Comparison of ENCODE assay signal across 16 cellular contexts in genomic region chr11:47589504-47590025, GRCh38. TPM values are rescaled to one million over a fixed set of nuclear protein-coding genes. Genes with fewer than 3 reads are reported as not detected.
DNase-seq lines count a peak whose midpoint lies in the region; ATAC-seq, FAIRE-seq and TF ChIP-seq lines count a peak whose summit lies in the region.
"Had no signal": no experiment of that assay in that cellular context is flagged by ENCODE, and none has a peak within 500 bp of the region (broad histone marks: within the 10 kb centered on the region; RNA-seq: fewer than 3 reads in every experiment).

No MANE protein-coding gene starts in this region.

- no peak overlapping the region for H2AFZ ChIP-seq in PC-9

- H3K79me2 ChIP-seq in PC-9 (ENCODE audit: low read depth), result no peaks in the 10 kb centered on the region

- no peak overlapping the region for H3K27ac Mint-ChIP-seq in activated naive CD4-positive, alpha-beta T cell treated with anti-CD3 and anti-CD28 coated beads, Interleukin-2, amount 10 ng/mL, durations not matched to agents 7 days and 5 days
- H3K27ac Mint-ChIP-seq: activated CD4-positive, alpha-beta memory T cell treated with anti-CD3 and anti-CD28 coated beads for 36 hours; natural killer cell had no signal

- CTCF ChIA-PET in activated naive CD4-positive, alpha-beta T cell treated with anti-CD3 and anti-CD28 coated beads, Interleukin-2, amount 10 ng/mL, durations not matched to agents 7 days and 5 days (lab: Charles Lee), result no interaction called here
- CTCF ChIA-PET in PC-9 (lab: Charles Lee), result no interaction called here

- H3K36me3 Mint-ChIP-seq in activated naive CD4-positive, alpha-beta T cell treated with anti-CD3 and anti-CD28 coated beads, Interleukin-2, amount 10 ng/mL, durations not matched to agents 7 days and 5 days, result peaks cover 4% of the 10 kb centered on the region
- H3K36me3 Mint-ChIP-seq: natural killer cell had no signal

- H3K4me2 ChIP-seq in skeletal muscle satellite cell (ENCODE audit: low read length), result peak overlapping the region; percentile 45
- H3K4me2 ChIP-seq in PC-9, result no peak overlapping the region

- H3K4me1 ChIP-seq in colonic mucosa, result no peaks in the 10 kb centered on the region
- H3K4me1 ChIP-seq in kidney (ENCODE audit: control insufficient read depth in 1 of 2, insufficient read depth in 1 of 2, low read depth in 1 of 2, low read length in 2 of 2), result peaks cover 0 to 2% of the 10 kb centered on the region in 2 donors
- peaks cover 14% of the 10 kb centered on the region for H3K4me1 ChIP-seq in skeletal muscle satellite cell (ENCODE audit: control insufficient read depth, insufficient read depth, low read length)
- H3K4me1 ChIP-seq in PC-9 (replicated peaks; ENCODE audit: insufficient read depth), result no peaks in the 10 kb centered on the region

- DNase-seq in H7 (peak; percentile 60), colonic mucosa (no peak), kidney (peak; percentile 70), PC-9 (no peak)
- DNase-seq in activated naive CD4-positive, alpha-beta T cell treated with anti-CD3 and anti-CD28 coated beads, Interleukin-2, amount 10 ng/mL, durations not matched to agents 7 days and 5 days, result no peak
- no peak for DNase-seq in activated CD8-positive, alpha-beta memory T cell treated with anti-CD3 and anti-CD28 coated beads, Interleukin-2, amount 50 U/mL, for 4 hours
- DNase-seq: activated CD4-positive, alpha-beta memory T cell treated with anti-CD3 and anti-CD28 coated beads for 36 hours; islet precursor cell; natural killer cell; NCI-H1694; SJCRH30; tibial artery had no signal

- H3K27ac ChIP-seq in colonic mucosa, result no peak overlapping the region
- no peak overlapping the region for H3K27ac ChIP-seq in kidney (ENCODE audit: low read depth in 2 of 2, low read length in 2 of 2)
- H3K27ac ChIP-seq in PC-9, result no peak overlapping the region
- H3K27ac ChIP-seq: SJCRH30, skin epidermis, tibial artery had no signal

- no peak for FAIRE-seq in kidney (lab: Jason Lieb, UNC)
- FAIRE-seq: K562 had no signal

- H3F3A ChIP-seq in PC-9 (ENCODE audit: insufficient read depth, low read depth), result peaks cover 7% of the 10 kb centered on the region; the same call in 1 of the 2 replicates

- peaks cover 31% of the 10 kb centered on the region for H3K27me3 Mint-ChIP-seq in activated naive CD4-positive, alpha-beta T cell treated with anti-CD3 and anti-CD28 coated beads, Interleukin-2, amount 10 ng/mL, durations not matched to agents 7 days and 5 days

- no peaks in the 10 kb centered on the region for H4K20me1 ChIP-seq in PC-9 (ENCODE audit: insufficient read depth)

- H3K4me3 ChIP-seq in H7 (ENCODE audit: insufficient read depth, low read depth, low read length), result peak overlapping the region; percentile 8; the same call in 1 of the 2 replicates
- H3K4me3 ChIP-seq in colonic mucosa, result peak overlapping the region; percentile 23
- peak overlapping the region in 1 of 2 donors; percentile 32 for H3K4me3 ChIP-seq in kidney (ENCODE audit: low read length in 2 of 2)
- H3K4me3 ChIP-seq in skeletal muscle satellite cell (ENCODE audit: low read length), result no peak overlapping the region
- H3K4me3 ChIP-seq in PC-9, result no peak overlapping the region
- H3K4me3 ChIP-seq: K562, SJCRH30 had no signal

- no peaks in the 10 kb centered on the region for H3K9me3 Mint-ChIP-seq in activated naive CD4-positive, alpha-beta T cell treated with anti-CD3 and anti-CD28 coated beads, Interleukin-2, amount 10 ng/mL, durations not matched to agents 7 days and 5 days
- H3K9me3 Mint-ChIP-seq: activated CD4-positive, alpha-beta memory T cell treated with anti-CD3 and anti-CD28 coated beads for 36 hours; natural killer cell had no signal

- H3K4me1 Mint-ChIP-seq in activated naive CD4-positive, alpha-beta T cell treated with anti-CD3 and anti-CD28 coated beads, Interleukin-2, amount 10 ng/mL, durations not matched to agents 7 days and 5 days, result peaks cover 18% of the 10 kb centered on the region
- H3K4me1 Mint-ChIP-seq: natural killer cell had no signal

- POLR2A ChIA-PET in PC-9 (lab: Charles Lee; ENCODE audit: unreplicated experiment), result no interaction called here

- H3K27me3 ChIP-seq in H7 (ENCODE audit: control insufficient read depth, insufficient read depth, low read length) (peaks cover 24% of the 10 kb centered on the region), colonic mucosa (peaks cover 26% of the 10 kb centered on the region), skeletal muscle satellite cell (ENCODE audit: control insufficient read depth, insufficient read depth, low read length) (peaks cover 43% of the 10 kb centered on the region), PC-9 (ENCODE audit: insufficient read depth, low read depth) (peaks cover 19% of the 10 kb centered on the region; the same call in 1 of the 2 replicates)

- intact Hi-C loops in colonic mucosa (cut with DNase I), result no loop called here
- intact Hi-C loops in kidney (cut with DNase I), result no loop called here
- intact Hi-C loops in PC-9 (cut with micrococcal nuclease; ENCODE audit: unreplicated experiment), result no loop called here

- no peak overlapping the region for H3K9ac ChIP-seq in colonic mucosa (ENCODE audit: low read depth in 2 of 2, low read length in 2 of 2)
- H3K9ac ChIP-seq in kidney (ENCODE audit: low read length in 2 of 2), result no peak overlapping the region
- H3K9ac ChIP-seq in skeletal muscle satellite cell (ENCODE audit: low read depth, low read length), result no peak overlapping the region

- H3K4me3 Mint-ChIP-seq in activated naive CD4-positive, alpha-beta T cell treated with anti-CD3 and anti-CD28 coated beads, Interleukin-2, amount 10 ng/mL, durations not matched to agents 7 days and 5 days, result no peak overlapping the region
- H3K4me3 Mint-ChIP-seq: activated CD4-positive, alpha-beta memory T cell treated with anti-CD3 and anti-CD28 coated beads for 36 hours; natural killer cell had no signal

- no peaks in the 10 kb centered on the region for H3K9me2 ChIP-seq in PC-9 (ENCODE audit: insufficient read depth)

- TF ChIP-seq CTCF in colonic mucosa (IDR thresholded peaks at IDR 0.05) (no peak), kidney (IDR thresholded peaks at IDR 0.05; ENCODE audit: borderline replicate concordance, extremely low read depth, insufficient read depth) (no peak), PC-9 (conservative IDR thresholded peaks at IDR 0.05) (no peak)

- no peaks in the 10 kb centered on the region; the same call in 1 of the 2 replicates for H3K36me3 ChIP-seq in H7 (replicated peaks; ENCODE audit: control insufficient read depth, insufficient read depth, low read length)
- no peaks in the 10 kb centered on the region for H3K36me3 ChIP-seq in colonic mucosa
- no peaks in the 10 kb centered on the region for H3K36me3 ChIP-seq in kidney (ENCODE audit: control insufficient read depth in 1 of 2, insufficient read depth in 2 of 2, low read length in 2 of 2)
- H3K36me3 ChIP-seq in skeletal muscle satellite cell (ENCODE audit: insufficient read depth, low read length), result no peaks in the 10 kb centered on the region
- H3K36me3 ChIP-seq in PC-9 (ENCODE audit: low read depth), result no peaks in the 10 kb centered on the region

- ATAC-seq in HG02763 (IDR thresholded peaks at IDR 0.05; ENCODE audit: unreplicated experiment), result no peak
- ATAC-seq: K562, natural killer cell had no signal

- no TSS peak for BruUV-seq in PC-9 (replicated peaks; lab: Mats Ljungman, UMichigan)

- no peaks in the 10 kb centered on the region for H3K9me3 ChIP-seq in colonic mucosa
- no peaks in the 10 kb centered on the region for H3K9me3 ChIP-seq in kidney (ENCODE audit: control insufficient read depth in 1 of 2, low read length in 2 of 2)
- no peaks in the 10 kb centered on the region for H3K9me3 ChIP-seq in skeletal muscle satellite cell (replicated peaks; ENCODE audit: low read length)
- H3K9me3 ChIP-seq in PC-9 (ENCODE audit: insufficient read depth, low read depth), result no peaks in the 10 kb centered on the region
- H3K9me3 ChIP-seq: SJCRH30, tibial artery had no signal

RNA-seq across cellular contexts. Expression of gene FAM180B, which starts 3.1 kb away (rescaled TPM):
- not detected in 2 replicates for total RNA-seq in H7 (2014; rRNA removed; shearing (Covaris generic))
- not detected for total RNA-seq in colonic mucosa
- total RNA-seq in kidney, result not detected
- polyA plus RNA-seq in kidney (ENCODE audit: insufficient read depth, low read depth, low replicate concordance), result not detected
- total RNA-seq in skeletal muscle satellite cell (2012; rRNA removed), result under 0.01 and 0.44 TPM in 2 replicates
- not detected in 2 replicates for total RNA-seq in PC-9 (2021)
- total RNA-seq: activated CD4-positive, alpha-beta memory T cell treated with anti-CD3 and anti-CD28 coated beads for 36 hours had no signal

RNA-seq across cellular contexts. Expression of gene C1QTNF4, which starts 4.6 kb away (rescaled TPM):
- total RNA-seq in H7 (2014; rRNA removed; shearing (Covaris generic)), result 5.0 and 5.2 TPM in 2 replicates
- total RNA-seq in colonic mucosa (under 1 TPM; 0.35 to 0.85 TPM), kidney (0.25 TPM), PC-9 (2021) (0.22 and 0.63 TPM in 2 replicates)
- 0.62 TPM for polyA plus RNA-seq in kidney (ENCODE audit: insufficient read depth, low read depth, low replicate concordance)
- not detected in 2 replicates for total RNA-seq in skeletal muscle satellite cell (2012; rRNA removed)
- total RNA-seq: activated CD4-positive, alpha-beta memory T cell treated with anti-CD3 and anti-CD28 coated beads for 36 hours; K562; SJCRH30 had no signal
- polyA plus RNA-seq: K562 had no signal

RNA-seq across cellular contexts. Expression of gene NDUFS3, which starts 10.7 kb away (rescaled TPM):
- total RNA-seq in H7 (2014; rRNA removed; shearing (Covaris generic)), result 82.1 and 101 TPM in 2 replicates
- 100 to 1,000 TPM; 228 to 266 TPM for total RNA-seq in colonic mucosa
- total RNA-seq in kidney, result 85.8 TPM
- 368 TPM for polyA plus RNA-seq in kidney (ENCODE audit: insufficient read depth, low read depth, low replicate concordance)
- total RNA-seq in skeletal muscle satellite cell (2012; rRNA removed), result 68.2 and 77.8 TPM in 2 replicates
- 119 and 140 TPM in 2 replicates for total RNA-seq in PC-9 (2021)

RNA-seq across cellular contexts. Expression of gene KBTBD4, which starts 10.8 kb away (rescaled TPM):
- 20.1 and 23.7 TPM in 2 replicates for total RNA-seq in H7 (2014; rRNA removed; shearing (Covaris generic))
- total RNA-seq in colonic mucosa (10 to 100 TPM; 14.5 to 15.5 TPM), kidney (20.1 TPM), PC-9 (2021) (20.2 and 20.3 TPM in 2 replicates)
- 16.7 TPM for polyA plus RNA-seq in kidney (ENCODE audit: insufficient read depth, low read depth, low replicate concordance)
- total RNA-seq in skeletal muscle satellite cell (2012; rRNA removed), result 18.0 and 21.0 TPM in 2 replicates

RNA-seq across cellular contexts. Expression of gene PTPMT1, which starts 24.2 kb away (rescaled TPM):
- total RNA-seq in H7 (2014; rRNA removed; shearing (Covaris generic)), result 83.9 and 95.1 TPM in 2 replicates
- total RNA-seq in colonic mucosa (10 to 100 TPM; 33.6 to 52.5 TPM), kidney (34.6 TPM), PC-9 (2021) (74.8 and 79.0 TPM in 2 replicates)
- 90.3 TPM for polyA plus RNA-seq in kidney (ENCODE audit: insufficient read depth, low read depth, low replicate concordance)
- total RNA-seq in skeletal muscle satellite cell (2012; rRNA removed), result 63.6 and 83.1 TPM in 2 replicates

Comparison
In these comparisons a context has a peak if more than half of its experiments do, and no peak if none do; other contexts are left out.
1. DNase-seq: peak in H7 (single experiment) and kidney (single experiment); none in colonic mucosa (single experiment), activated naive CD4-positive, alpha-beta T cell treated with anti-CD3 and anti-CD28 coated beads, Interleukin-2, amount 10 ng/mL, durations not matched to agents 7 days and 5 days (single experiment), PC-9 (0 of 2) and activated CD8-positive, alpha-beta memory T cell treated with anti-CD3 and anti-CD28 coated beads, Interleukin-2, amount 50 U/mL, for 4 hours (single experiment).
2. H3K4me3 ChIP-seq: peak in H7 (single experiment) and colonic mucosa (single experiment); none in skeletal muscle satellite cell (single experiment) and PC-9 (single experiment).